In the genomic region with DNA sequence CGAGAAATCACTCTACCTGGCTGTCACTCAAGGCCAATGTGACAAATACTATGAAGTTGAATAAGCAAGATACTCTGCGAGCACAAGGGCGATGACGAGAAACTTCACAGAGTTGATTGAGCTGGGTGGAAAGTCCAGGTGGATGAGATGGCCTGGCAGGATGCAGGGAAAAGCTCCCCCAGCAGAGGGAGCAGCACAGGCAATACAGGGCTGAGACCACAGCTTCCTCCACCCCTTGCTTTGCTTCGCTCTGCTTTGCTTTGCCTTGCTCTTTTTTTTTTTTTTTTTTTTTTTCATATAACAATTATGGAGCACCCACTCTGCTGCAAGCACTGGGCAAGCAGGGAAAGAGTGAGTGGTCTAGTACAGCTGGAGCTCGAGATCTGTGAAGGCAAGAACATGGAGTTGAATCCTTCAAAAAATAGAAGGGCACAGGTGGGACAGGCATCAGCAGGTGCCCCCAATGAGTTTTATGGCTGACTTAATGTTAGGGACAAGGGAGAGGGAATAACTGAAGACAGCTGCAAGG, we compare ENCODE assay signal across 1 cellular context.
TF ChIP-seq lines count a peak whose summit lies in the region.

No MANE protein-coding gene starts in this region.

TF ChIP-seq in HepG2, 621 proteins besides CTCF, POLR2A, EP300 and RAD21 (continued from another document and continues in another):
- TF ChIP-seq ZNF646 (CRISPR knock-in tag; IDR thresholded peaks at IDR 0.05) (no peak), PHF5A (CRISPR knock-in tag; IDR thresholded peaks at IDR 0.05; ENCODE audit: low read depth, unreplicated experiment) (no peak), POLR2G (IDR thresholded peaks at IDR 0.05; ENCODE audit: low read depth, low read length) (no peak), ZNF362 (CRISPR knock-in tag; IDR thresholded peaks at IDR 0.05; ENCODE audit: borderline replicate concordance) (peak; percentile 67; the same call in 1 of the 2 replicates), CREB1 (IDR thresholded peaks at IDR 0.05) (peak; percentile 66), CREB1 (CRISPR knock-in tag; IDR thresholded peaks at IDR 0.05) (no peak), WIZ (CRISPR knock-in tag; IDR thresholded peaks at IDR 0.05) (no peak), PRDM15 (CRISPR knock-in tag; IDR thresholded peaks at IDR 0.05) (no peak), HNF1B (CRISPR knock-in tag; IDR thresholded peaks at IDR 0.05) (0 out of 2 replicates have a peak, but pooled peaks have one; percentile 36), ERF (CRISPR knock-in tag; IDR thresholded peaks at IDR 0.05) (0 out of 2 replicates have a peak, but pooled peaks have one; percentile 44), MAX (IDR thresholded peaks at IDR 0.05) (peak; percentile 30), KAT7 (CRISPR knock-in tag; IDR thresholded peaks at IDR 0.05; ENCODE audit: borderline replicate concordance) (no peak), ZNF264 (CRISPR knock-in tag; IDR thresholded peaks at IDR 0.05) (no peak), ZNF253 (CRISPR knock-in tag; IDR thresholded peaks at IDR 0.05; ENCODE audit: borderline replicate concordance) (no peak), ZNF674 (CRISPR knock-in tag; IDR thresholded peaks at IDR 0.05; ENCODE audit: low read depth) (no peak), ZBTB3 (CRISPR knock-in tag; IDR thresholded peaks at IDR 0.05; ENCODE audit: borderline replicate concordance, low read depth) (no peak), GABPB1 (CRISPR knock-in tag; IDR thresholded peaks at IDR 0.05) (peak; percentile 32; the same call in 1 of the 2 replicates), HES4 (CRISPR knock-in tag; IDR thresholded peaks at IDR 0.05; ENCODE audit: borderline replicate concordance) (no peak), XRCC5 (optimal IDR thresholded peaks at IDR 0.05; ENCODE audit: low read length) (peak; percentile 88), MZF1 (CRISPR knock-in tag; IDR thresholded peaks at IDR 0.05; ENCODE audit: borderline replicate concordance) (no peak), DMTF1 (CRISPR knock-in tag; IDR thresholded peaks at IDR 0.05) (no peak)
- TF ChIP-seq, protein P1, sequence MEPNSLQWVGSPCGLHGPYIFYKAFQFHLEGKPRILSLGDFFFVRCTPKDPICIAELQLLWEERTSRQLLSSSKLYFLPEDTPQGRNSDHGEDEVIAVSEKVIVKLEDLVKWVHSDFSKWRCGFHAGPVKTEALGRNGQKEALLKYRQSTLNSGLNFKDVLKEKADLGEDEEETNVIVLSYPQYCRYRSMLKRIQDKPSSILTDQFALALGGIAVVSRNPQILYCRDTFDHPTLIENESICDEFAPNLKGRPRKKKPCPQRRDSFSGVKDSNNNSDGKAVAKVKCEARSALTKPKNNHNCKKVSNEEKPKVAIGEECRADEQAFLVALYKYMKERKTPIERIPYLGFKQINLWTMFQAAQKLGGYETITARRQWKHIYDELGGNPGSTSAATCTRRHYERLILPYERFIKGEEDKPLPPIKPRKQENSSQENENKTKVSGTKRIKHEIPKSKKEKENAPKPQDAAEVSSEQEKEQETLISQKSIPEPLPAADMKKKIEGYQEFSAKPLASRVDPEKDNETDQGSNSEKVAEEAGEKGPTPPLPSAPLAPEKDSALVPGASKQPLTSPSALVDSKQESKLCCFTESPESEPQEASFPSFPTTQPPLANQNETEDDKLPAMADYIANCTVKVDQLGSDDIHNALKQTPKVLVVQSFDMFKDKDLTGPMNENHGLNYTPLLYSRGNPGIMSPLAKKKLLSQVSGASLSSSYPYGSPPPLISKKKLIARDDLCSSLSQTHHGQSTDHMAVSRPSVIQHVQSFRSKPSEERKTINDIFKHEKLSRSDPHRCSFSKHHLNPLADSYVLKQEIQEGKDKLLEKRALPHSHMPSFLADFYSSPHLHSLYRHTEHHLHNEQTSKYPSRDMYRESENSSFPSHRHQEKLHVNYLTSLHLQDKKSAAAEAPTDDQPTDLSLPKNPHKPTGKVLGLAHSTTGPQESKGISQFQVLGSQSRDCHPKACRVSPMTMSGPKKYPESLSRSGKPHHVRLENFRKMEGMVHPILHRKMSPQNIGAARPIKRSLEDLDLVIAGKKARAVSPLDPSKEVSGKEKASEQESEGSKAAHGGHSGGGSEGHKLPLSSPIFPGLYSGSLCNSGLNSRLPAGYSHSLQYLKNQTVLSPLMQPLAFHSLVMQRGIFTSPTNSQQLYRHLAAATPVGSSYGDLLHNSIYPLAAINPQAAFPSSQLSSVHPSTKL (CRISPR knock-in tag; IDR thresholded peaks at IDR 0.05), result peak; percentile 63
- TF ChIP-seq, protein P2, sequence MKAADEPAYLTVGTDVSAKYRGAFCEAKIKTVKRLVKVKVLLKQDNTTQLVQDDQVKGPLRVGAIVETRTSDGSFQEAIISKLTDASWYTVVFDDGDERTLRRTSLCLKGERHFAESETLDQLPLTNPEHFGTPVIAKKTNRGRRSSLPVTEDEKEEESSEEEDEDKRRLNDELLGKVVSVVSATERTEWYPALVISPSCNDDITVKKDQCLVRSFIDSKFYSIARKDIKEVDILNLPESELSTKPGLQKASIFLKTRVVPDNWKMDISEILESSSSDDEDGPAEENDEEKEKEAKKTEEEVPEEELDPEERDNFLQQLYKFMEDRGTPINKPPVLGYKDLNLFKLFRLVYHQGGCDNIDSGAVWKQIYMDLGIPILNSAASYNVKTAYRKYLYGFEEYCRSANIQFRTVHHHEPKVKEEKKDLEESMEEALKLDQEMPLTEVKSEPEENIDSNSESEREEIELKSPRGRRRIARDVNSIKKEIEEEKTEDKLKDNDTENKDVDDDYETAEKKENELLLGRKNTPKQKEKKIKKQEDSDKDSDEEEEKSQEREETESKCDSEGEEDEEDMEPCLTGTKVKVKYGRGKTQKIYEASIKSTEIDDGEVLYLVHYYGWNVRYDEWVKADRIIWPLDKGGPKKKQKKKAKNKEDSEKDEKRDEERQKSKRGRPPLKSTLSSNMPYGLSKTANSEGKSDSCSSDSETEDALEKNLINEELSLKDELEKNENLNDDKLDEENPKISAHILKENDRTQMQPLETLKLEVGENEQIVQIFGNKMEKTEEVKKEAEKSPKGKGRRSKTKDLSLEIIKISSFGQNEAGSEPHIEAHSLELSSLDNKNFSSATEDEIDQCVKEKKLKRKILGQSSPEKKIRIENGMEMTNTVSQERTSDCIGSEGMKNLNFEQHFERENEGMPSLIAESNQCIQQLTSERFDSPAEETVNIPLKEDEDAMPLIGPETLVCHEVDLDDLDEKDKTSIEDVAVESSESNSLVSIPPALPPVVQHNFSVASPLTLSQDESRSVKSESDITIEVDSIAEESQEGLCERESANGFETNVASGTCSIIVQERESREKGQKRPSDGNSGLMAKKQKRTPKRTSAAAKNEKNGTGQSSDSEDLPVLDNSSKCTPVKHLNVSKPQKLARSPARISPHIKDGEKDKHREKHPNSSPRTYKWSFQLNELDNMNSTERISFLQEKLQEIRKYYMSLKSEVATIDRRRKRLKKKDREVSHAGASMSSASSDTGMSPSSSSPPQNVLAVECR (CRISPR knock-in tag; IDR thresholded peaks at IDR 0.05; ENCODE audit: borderline replicate concordance), result no peak
